In genomic region chr6:166494757-166495486, GRCh38 we compare ENCODE assay signal across 12 cellular contexts.
A peak's percentile ranks its signal among the peaks of the same experiment; 100 is the strongest.
DNase-seq lines count a peak whose midpoint lies in the region; ATAC-seq and TF ChIP-seq lines count a peak whose summit lies in the region.
"Had no signal": no experiment of that assay in that cellular context is flagged by ENCODE, and none has a peak within 500 bp of the region (broad histone marks: within the 10 kb centered on the region; RNA-seq: fewer than 3 reads in every experiment).

No MANE protein-coding gene starts in this region.

- H3K36me3 Mint-ChIP-seq in activated T-cell treated with anti-CD3 and anti-CD28 coated beads, Interleukin-2, amount 50 U/mL, for 24 hours (ENCODE audit: low read depth): peaks cover 7% of the 10 kb centered on the region

- DNase-seq in activated T-cell treated with anti-CD3 and anti-CD28 coated beads, Interleukin-2, amount 50 U/mL, for 24 hours: peak; percentile 73
- DNase-seq in medulla oblongata (ENCODE audit: extremely low spot score) (peak; percentile 85), NCI-H2081 treated with DMSO at 0.1 percent for 48 hours (lab: John Stamatoyannopoulos, UW) (no peak), NCI-H2029 treated with DMSO at 0.1 percent for 48 hours (lab: John Stamatoyannopoulos, UW) (no peak)
- peak; percentile 19 to 60 for DNase-seq in stimulated activated CD4-positive, alpha-beta T cell treated with anti-CD3 and anti-CD28 coated beads, Interleukin-2, amount 100 ng/mL, for 48 hours
- DNase-seq: dermis blood vessel endothelial cell, NCI-H69 had no signal

- no peak for ATAC-seq in GM19455 (IDR thresholded peaks at IDR 0.05; ENCODE audit: unreplicated experiment)
- no peak for ATAC-seq in GM19351 (IDR thresholded peaks at IDR 0.05; ENCODE audit: unreplicated experiment)

- no peaks in the 10 kb centered on the region for H3K27me3 Mint-ChIP-seq in activated T-cell treated with anti-CD3 and anti-CD28 coated beads, Interleukin-2, amount 50 U/mL, for 24 hours
- H3K27me3 Mint-ChIP-seq: activated naive CD4-positive, alpha-beta T cell treated with anti-CD3 and anti-CD28 coated beads, Interleukin-2, amount 50 U/mL, for 24 hours had no signal

- H3K27ac ChIP-seq in HEK293 (ENCODE audit: extremely low read depth, low read depth, low read length): no peak overlapping the region

- CTCF ChIA-PET in HEK293 (lab: Yijun Ruan, JAX): no interaction called here

- H3K4me1 ChIP-seq in HEK293 (ENCODE audit: control insufficient read depth, insufficient read depth, low read length): peaks cover 18% of the 10 kb centered on the region

- H3K9me3 Mint-ChIP-seq in activated T-cell treated with anti-CD3 and anti-CD28 coated beads, Interleukin-2, amount 50 U/mL, for 24 hours: no peaks in the 10 kb centered on the region
- H3K9me3 Mint-ChIP-seq: activated naive CD4-positive, alpha-beta T cell treated with anti-CD3 and anti-CD28 coated beads, Interleukin-2, amount 50 U/mL, for 24 hours had no signal

- H3K4me3 ChIP-seq in HEK293 (ENCODE audit: low read depth, low read length): no peak overlapping the region
- H3K4me3 ChIP-seq: smooth muscle cell had no signal

- peaks cover 0 to 9% of the 10 kb centered on the region in 2 experiments; a peak in 1 of 3 replicates for H3K36me3 ChIP-seq in HEK293 (ENCODE audit: control insufficient read depth in 2 of 2, insufficient read depth in 1 of 2, low read length in 2 of 2)

- peak overlapping the region; percentile 76 for H3K27ac Mint-ChIP-seq in activated T-cell treated with anti-CD3 and anti-CD28 coated beads, Interleukin-2, amount 50 U/mL, for 24 hours
- H3K27ac Mint-ChIP-seq: activated naive CD4-positive, alpha-beta T cell treated with anti-CD3 and anti-CD28 coated beads, Interleukin-2, amount 50 U/mL, for 24 hours had no signal

- TF ChIP-seq CTCF in HEK293 (tag by site-specific recombination; IDR thresholded peaks at IDR 0.05): no peak

- H3K4me1 Mint-ChIP-seq in activated T-cell treated with anti-CD3 and anti-CD28 coated beads, Interleukin-2, amount 50 U/mL, for 24 hours (ENCODE audit: low read depth): peaks cover 35% of the 10 kb centered on the region

- POLR2A ChIA-PET in HEK293 (lab: Yijun Ruan, JAX): no interaction called here

- H3K9me3 ChIP-seq in HEK293 (ENCODE audit: control insufficient read depth, insufficient read depth, low read depth, low read length): no peaks in the 10 kb centered on the region

- peak overlapping the region; percentile 41 for H3K4me3 Mint-ChIP-seq in activated T-cell treated with anti-CD3 and anti-CD28 coated beads, Interleukin-2, amount 50 U/mL, for 24 hours
- H3K4me3 Mint-ChIP-seq: activated naive CD4-positive, alpha-beta T cell treated with anti-CD3 and anti-CD28 coated beads, Interleukin-2, amount 50 U/mL, for 24 hours had no signal

TF ChIP-seq in HEK293, 187 proteins besides CTCF, POLR2A, EP300 and RAD21:
- TF ChIP-seq EGR2 (tag by site-specific recombination; IDR thresholded peaks at IDR 0.05; ENCODE audit: low read depth) (peak; percentile 96), ZFHX2 (tag by site-specific recombination; conservative IDR thresholded peaks at IDR 0.05) (peak; percentile 96), ZSCAN23 (tag by site-specific recombination; IDR thresholded peaks at IDR 0.05) (no peak)

Comparison
In these comparisons a context has a peak if more than half of its experiments do, and no peak if none do; other contexts are left out.
1. DNase-seq: peak in activated T-cell treated with anti-CD3 and anti-CD28 coated beads, Interleukin-2, amount 50 U/mL, for 24 hours (single experiment), medulla oblongata (single experiment) and stimulated activated CD4-positive, alpha-beta T cell treated with anti-CD3 and anti-CD28 coated beads, Interleukin-2, amount 100 ng/mL, for 48 hours (2 of 2); none in NCI-H2081 treated with DMSO at 0.1 percent for 48 hours (single experiment) and NCI-H2029 treated with DMSO at 0.1 percent for 48 hours (single experiment).